7 cellular contexts compared by ENCODE assay signal in genomic region chr7:156900083-156900482, GRCh38. TPM values are rescaled to one million over a fixed set of nuclear protein-coding genes. Genes with fewer than 3 reads are reported as not detected.
DNase-seq lines count a peak whose midpoint lies in the region; ATAC-seq, FAIRE-seq and TF ChIP-seq lines count a peak whose summit lies in the region.
"Not testable (repeated sequence)": the region's sequence is repeated elsewhere in the genome, so short reads cannot be mapped to it uniquely, and the experiment has no call there.

No MANE protein-coding gene starts in this region.

- H3K79me2 ChIP-seq in PC-3 (ENCODE audit: low read length); K562 (ENCODE audit: control insufficient read depth, insufficient read depth, low read length); HepG2 (ENCODE audit: insufficient read depth, low read length): not testable (repeated sequence)

- in situ Hi-C loops in K562 (cut with MboI); HepG2 (cut with HindIII; ENCODE audit: extremely low pct_ligation_motif_present, low pct_unique_long_range_greater_than_20kb): not testable (repeated sequence)

- intact Hi-C loops in PC-3 (cut with micrococcal nuclease); HepG2 (cut with micrococcal nuclease; ENCODE audit: unreplicated experiment): not testable (repeated sequence)
- intact Hi-C loops in K562 (cut with micrococcal nuclease): loop anchor here (10.0 kb wide), 2 partner anchors 155 to 235 kb away; partner anchors contain the start of gene UBE3C

- H2AFZ ChIP-seq in PC-3 (ENCODE audit: low read length); HepG2 (ENCODE audit: low read length): not testable (repeated sequence)
- peak overlapping the region; percentile 33; the same call in 1 of the 2 replicates for H2AFZ ChIP-seq in K562 (ENCODE audit: low read depth, low read length)

- H4K20me1 ChIP-seq in PC-3 (ENCODE audit: low read length); K562 (replicated peaks; ENCODE audit: control insufficient read depth, insufficient read depth, low read length); HepG2 (ENCODE audit: insufficient read depth, low read length): not testable (repeated sequence)

- not testable (repeated sequence) for H3K4me3 Mint-ChIP-seq in HFFc6

- not testable (repeated sequence) for H3K27me3 ChIP-seq in PC-3 (ENCODE audit: low read length); K562 (ENCODE audit: control insufficient read depth in 2 of 2, insufficient read depth in 2 of 2, low read length in 2 of 2); HepG2 (ENCODE audit: control insufficient read depth in 1 of 2, insufficient read depth in 2 of 2, low read length in 2 of 2)

- H3K9me3 ChIP-seq in PC-3 (ENCODE audit: low read length); K562 (replicated peaks; ENCODE audit: control insufficient read depth, insufficient read depth, low read depth, low read length); HepG2 (ENCODE audit: low read length): not testable (repeated sequence)

- peak; percentile 27 for DNase-seq in Daoy (ENCODE audit: low read depth)
- DNase-seq in HFFc6: peak; percentile 14
- DNase-seq in LoVo (ENCODE audit: low spot score): peak; percentile 32
- peak; percentile 15 for DNase-seq in PC-3
- not testable (repeated sequence) for DNase-seq in K562 (ENCODE audit: extremely low read depth in 1 of 4, low spot score in 3 of 4); HepG2 (ENCODE audit: low spot score)
- DNase-seq in fibroblast of mammary gland (ENCODE audit: low read depth): peak; percentile 68

- H3K4me1 Mint-ChIP-seq in HFFc6 (ENCODE audit: low read depth): peaks cover 21% of the 10 kb centered on the region

- POLR2A ChIA-PET in PC-3 (lab: Charles Lee; ENCODE audit: unreplicated experiment) (interaction anchor here (0.5 kb wide), 1 partner anchor 1090 kb away, joined by 3 read pairs; no protein-coding TSS in a partner anchor), K562 (lab: Yijun Ruan, JAX) (interaction anchor here (0.6 kb wide), 2 partner anchors 262 to 1551 kb away, joined by 3 read pairs; no protein-coding TSS in a partner anchor)
- POLR2A ChIA-PET in HepG2 (lab: Yijun Ruan, JAX): not testable (repeated sequence)

- H3K9me1 ChIP-seq in K562 (ENCODE audit: control insufficient read depth, insufficient read depth, low read length): not testable (repeated sequence)

- H3K9me3 Mint-ChIP-seq in HFFc6: not testable (repeated sequence)

- H3K9me2 ChIP-seq in PC-3 (replicated peaks; ENCODE audit: low read length): not testable (repeated sequence)

- TF ChIP-seq POLR2A in K562 (conservative IDR thresholded peaks at IDR 0.05); HepG2 (IDR thresholded peaks at IDR 0.05; ENCODE audit: insufficient read depth in 1 of 2, low read depth in 2 of 2, low read length in 2 of 2): not testable (repeated sequence)

- not testable (repeated sequence) for H3K27ac Mint-ChIP-seq in HFFc6

- FAIRE-seq in K562 (lab: Jason Lieb, UNC); HepG2 (lab: Jason Lieb, UNC): not testable (repeated sequence)

- not testable (repeated sequence) for TF ChIP-seq CTCF in HFFc6 (IDR thresholded peaks at IDR 0.05); PC-3 (conservative IDR thresholded peaks at IDR 0.05; ENCODE audit: low read depth, low read length); K562 (IDR thresholded peaks at IDR 0.05 in 2 of 3, conservative IDR thresholded peaks at IDR 0.05 in 1 of 3; ENCODE audit: insufficient read depth in 2 of 3, low read depth in 1 of 3, low read length in 3 of 3); fibroblast of mammary gland (conservative IDR thresholded peaks at IDR 0.05; ENCODE audit: control insufficient read depth, insufficient read depth, low read depth, low read length); HepG2 (CRISPR knock-in tag; IDR thresholded peaks at IDR 0.05)

- H3K36me3 Mint-ChIP-seq in HFFc6 (ENCODE audit: low read depth): not testable (repeated sequence)

- not testable (repeated sequence) for H3K9ac ChIP-seq in PC-3 (ENCODE audit: low read length); K562 (ENCODE audit: insufficient read depth in 1 of 2, low read depth in 2 of 2, low read length in 2 of 2); HepG2 (ENCODE audit: insufficient read depth, low read depth, low read length)

- H3K27me3 Mint-ChIP-seq in HFFc6 (ENCODE audit: insufficient read depth): not testable (repeated sequence)

- not testable (repeated sequence) for TF ChIP-seq RAD21 in K562 (CRISPR knock-in tag; conservative IDR thresholded peaks at IDR 0.05 in 1 of 2, IDR thresholded peaks at IDR 0.05 in 1 of 2); HepG2 (CRISPR knock-in tag; IDR thresholded peaks at IDR 0.05)

- CTCF ChIA-PET in PC-3 (lab: Charles Lee); K562 (lab: Yijun Ruan, JAX; ENCODE audit: low intra/inter-chr PET ratio); HepG2 (lab: Yijun Ruan, JAX; ENCODE audit: low intra/inter-chr PET ratio, low total read pairs): not testable (repeated sequence)

- WGBS in K562 (ENCODE audit: insufficient coverage, low coverage, missing lambda C conversion rate): 48% methylated on average over 10 of the region's 10 CpGs
- WGBS in HepG2 (ENCODE audit: low lambda C conversion rate): 57% methylated on average over 10 of the region's 10 CpGs

- not testable (repeated sequence) for ATAC-seq in PC-3, K562, HepG2

- not testable (repeated sequence) for H3F3A ChIP-seq in PC-3 (ENCODE audit: low read length, unreplicated experiment)

- TF ChIP-seq EP300 in K562 (IDR thresholded peaks at IDR 0.05; ENCODE audit: low read length); HepG2 (IDR thresholded peaks at IDR 0.05; ENCODE audit: low read depth in 2 of 2, low read length in 2 of 2); HepG2 (CRISPR knock-in tag; IDR thresholded peaks at IDR 0.05; ENCODE audit: borderline replicate concordance): not testable (repeated sequence)

- not testable (repeated sequence) for H3K36me3 ChIP-seq in PC-3 (ENCODE audit: low read depth, low read length); K562 (ENCODE audit: control insufficient read depth, insufficient read depth, low read length); HepG2 (replicated peaks in 1 of 2; ENCODE audit: control insufficient read depth in 1 of 2, insufficient read depth in 2 of 2, low read length in 2 of 2)

- BruUV-seq in PC-3 (replicated peaks; lab: Mats Ljungman, UMichigan); K562 (replicated peaks; lab: Mats Ljungman, UMichigan); HepG2 (replicated peaks; lab: Mats Ljungman, UMichigan): not testable (repeated sequence)

- not testable (repeated sequence) for H3K4me3 ChIP-seq in PC-3 (ENCODE audit: low read length); K562; fibroblast of mammary gland (ENCODE audit: control insufficient read depth, low read depth, low read length); HepG2 (replicated peaks in 1 of 3; ENCODE audit: insufficient read depth in 1 of 3, low read depth in 2 of 3, low read length in 3 of 3)

- H3K4me2 ChIP-seq in PC-3 (ENCODE audit: low read length); K562 (ENCODE audit: insufficient read depth, low read length); HepG2 (ENCODE audit: low read depth, low read length): not testable (repeated sequence)

- not testable (repeated sequence) for H3K27ac ChIP-seq in PC-3 (ENCODE audit: low read length); K562 (ENCODE audit: extremely low read depth, low read depth, low read length); HepG2 (ENCODE audit: extremely low read length, insufficient read depth, low read length)

- H3K4me1 ChIP-seq in PC-3 (ENCODE audit: insufficient read depth, low read length) (peaks cover 12% of the 10 kb centered on the region), K562 (replicated peaks in 1 of 2; ENCODE audit: control insufficient read depth in 2 of 2, insufficient read depth in 2 of 2, low read length in 2 of 2) (peaks cover 6 to 19% of the 10 kb centered on the region in 2 experiments; a peak in 3 of 5 replicates)
- H3K4me1 ChIP-seq in HepG2 (ENCODE audit: insufficient read depth, low read length): not testable (repeated sequence)

RNA-seq across cellular contexts. Expression of gene LMBR1, which starts 7.1 kb away (rescaled TPM):
- 45.0 and 62.6 TPM in 2 replicates for total RNA-seq in Daoy (2014; rRNA removed; shearing (Covaris generic))
- total RNA-seq in HFFc6 (2021; fragmentation: NEBNext Ultra II Directional; extraction: Animal tissue kit (Norgen Biotek cat#: 25700)): 10 to 100 TPM; 33.1 to 37.8 (median 36.1) TPM
- total RNA-seq in PC-3 (2014; rRNA removed) (61.7 and 63.9 TPM in 2 replicates), K562 (2014; rRNA removed) (74.6 and 136 TPM in 2 replicates), K562 (2014; rRNA removed; fragmentation: Illumina TruSeq; extraction: Trizol) (59.9 and 67.3 TPM in 2 replicates), K562 (2015; rRNA removed; fragmentation: Illumina TruSeq; extraction: Trizol) (58.5 and 61.7 TPM in 2 replicates), K562 (2021) (89.1 and 90.0 TPM in 2 replicates), HepG2 (2016; rRNA removed; fragmentation: Illumina TruSeq; extraction: Trizol) (30.4 and 39.6 TPM in 2 replicates)
- total RNA-seq in K562 (2011; cell fraction: chromatin; rRNA removed; ENCODE audit: low replicate concordance): 221 and 364 TPM in 2 replicates
- 125 and 149 TPM in 2 replicates for total RNA-seq in K562 (2011; cell fraction: nucleolus; rRNA removed)
- total RNA-seq in K562 (2011; cell fraction: nucleoplasm; rRNA removed): 218 and 331 TPM in 2 replicates
- polyA plus RNA-seq in K562 (2011; rRNA removed) (33.6 and 82.0 TPM in 2 replicates), K562 (2014; fragmentation: Illumina TruSeq; extraction: Trizol) (49.8 and 49.9 TPM in 2 replicates), K562 (2014; fragmentation: Nextera tagmentation; extraction: Ambion mirVana) (1 to 10 TPM; 7.7 to 9.6 TPM), K562 (2014; rRNA removed) (49.0 and 50.9 TPM in 2 replicates), HepG2 (2011; rRNA removed) (18.7 and 20.9 TPM in 2 replicates)
- 36.1 and 51.5 TPM in 2 replicates for polyA plus RNA-seq in K562 (2011; cell fraction: cytosol; rRNA removed)
- 136 and 225 TPM in 2 replicates for polyA plus RNA-seq in K562 (2011; cell fraction: nucleus; rRNA removed)
- 38.8 and 45.6 TPM in 2 replicates for polyA plus RNA-seq in K562 (2012)
- 80.1 and 153 TPM in 2 replicates for polyA minus RNA-seq in K562 (2011; rRNA and poly(A)+ RNA removed)
- 53.8 and 63.2 TPM in 2 replicates for polyA minus RNA-seq in K562 (2011; cell fraction: cytosol; rRNA and poly(A)+ RNA removed)
- polyA minus RNA-seq in K562 (2011; cell fraction: nucleus; rRNA and poly(A)+ RNA removed): 191 and 204 TPM in 2 replicates
- 32.2 and 34.5 TPM in 2 replicates for total RNA-seq in HepG2 (2016; cell fraction: cytosol; rRNA removed; fragmentation: Illumina TruSeq; extraction: Trizol; ENCODE audit: low read depth)
- total RNA-seq in HepG2 (2016; cell fraction: insoluble cytoplasmic fraction; rRNA removed; fragmentation: Illumina TruSeq; extraction: Trizol): 31.7 and 39.8 TPM in 2 replicates
- 35.2 and 35.7 TPM in 2 replicates for total RNA-seq in HepG2 (2016; cell fraction: membrane; rRNA removed; fragmentation: Illumina TruSeq; extraction: Trizol)
- 74.2 and 80.7 TPM in 2 replicates for total RNA-seq in HepG2 (2016; cell fraction: nucleus; rRNA removed; fragmentation: Illumina TruSeq; extraction: Trizol)
- 14.8 and 17.5 TPM in 2 replicates for polyA plus RNA-seq in HepG2 (2011; cell fraction: cytosol; rRNA removed)
- polyA plus RNA-seq in HepG2 (2011; cell fraction: nucleus; rRNA removed): 48.7 and 53.2 TPM in 2 replicates
- 16.2 and 18.9 TPM in 2 replicates for polyA plus RNA-seq in HepG2 (2012)
- polyA plus RNA-seq in HepG2 (2016; cell fraction: cytosol; fragmentation: Illumina TruSeq; extraction: Trizol; ENCODE audit: low read depth): 6.0 and 6.1 TPM in 2 replicates
- polyA plus RNA-seq in HepG2 (2016; cell fraction: insoluble cytoplasmic fraction; fragmentation: Illumina TruSeq; extraction: Trizol; ENCODE audit: low read depth): 24.4 and 27.6 TPM in 2 replicates
- polyA plus RNA-seq in HepG2 (2016; cell fraction: membrane; fragmentation: Illumina TruSeq; extraction: Trizol; ENCODE audit: low read depth): 16.2 and 17.5 TPM in 2 replicates
- 38.6 and 52.3 TPM in 2 replicates for polyA plus RNA-seq in HepG2 (2016; cell fraction: nucleus; fragmentation: Illumina TruSeq; extraction: Trizol; ENCODE audit: insufficient read depth, low read depth)
- polyA minus RNA-seq in HepG2 (2011; rRNA and poly(A)+ RNA removed; ENCODE audit: low replicate concordance): 52.9 and 78.7 TPM in 2 replicates
- 24.6 and 26.7 TPM in 2 replicates for polyA minus RNA-seq in HepG2 (2011; cell fraction: cytosol; rRNA and poly(A)+ RNA removed)
- 160 and 168 TPM in 2 replicates for polyA minus RNA-seq in HepG2 (2011; cell fraction: nucleus; rRNA and poly(A)+ RNA removed)

RNA-seq across cellular contexts. Expression of gene NOM1, which starts 49.4 kb away (rescaled TPM):
- total RNA-seq in Daoy (2014; rRNA removed; shearing (Covaris generic)): 19.3 and 22.1 TPM in 2 replicates
- total RNA-seq in HFFc6 (2021; fragmentation: NEBNext Ultra II Directional; extraction: Animal tissue kit (Norgen Biotek cat#: 25700)): 10 to 100 TPM; 13.1 to 21.1 (median 14.9) TPM
- total RNA-seq in PC-3 (2014; rRNA removed) (17.7 and 28.5 TPM in 2 replicates), K562 (2014; rRNA removed) (35.7 and 35.8 TPM in 2 replicates), K562 (2014; rRNA removed; fragmentation: Illumina TruSeq; extraction: Trizol) (38.8 and 40.1 TPM in 2 replicates), K562 (2015; rRNA removed; fragmentation: Illumina TruSeq; extraction: Trizol) (41.2 and 42.9 TPM in 2 replicates), K562 (2021) (37.3 and 47.3 TPM in 2 replicates), HepG2 (2016; rRNA removed; fragmentation: Illumina TruSeq; extraction: Trizol) (17.3 and 26.2 TPM in 2 replicates)
- total RNA-seq in K562 (2011; cell fraction: chromatin; rRNA removed; ENCODE audit: low replicate concordance): 205 and 222 TPM in 2 replicates
- 88.2 and 99.2 TPM in 2 replicates for total RNA-seq in K562 (2011; cell fraction: nucleolus; rRNA removed)
- total RNA-seq in K562 (2011; cell fraction: nucleoplasm; rRNA removed): 125 and 156 TPM in 2 replicates
- polyA plus RNA-seq in K562 (2011; rRNA removed) (30.5 and 30.9 TPM in 2 replicates), K562 (2014; fragmentation: Illumina TruSeq; extraction: Trizol) (38.2 and 39.7 TPM in 2 replicates), K562 (2014; fragmentation: Nextera tagmentation; extraction: Ambion mirVana) (1 to 10 TPM; 6.8 to 9.6 TPM), K562 (2014; rRNA removed) (37.4 and 39.6 TPM in 2 replicates), HepG2 (2011; rRNA removed) (14.0 and 14.2 TPM in 2 replicates)
- 15.3 and 15.4 TPM in 2 replicates for polyA plus RNA-seq in K562 (2011; cell fraction: cytosol; rRNA removed)
- 64.1 and 106 TPM in 2 replicates for polyA plus RNA-seq in K562 (2011; cell fraction: nucleus; rRNA removed)
- polyA plus RNA-seq in K562 (2012): 20.2 and 27.0 TPM in 2 replicates
- 34.0 and 39.0 TPM in 2 replicates for polyA minus RNA-seq in K562 (2011; rRNA and poly(A)+ RNA removed)
- polyA minus RNA-seq in K562 (2011; cell fraction: cytosol; rRNA and poly(A)+ RNA removed): 21.2 and 26.1 TPM in 2 replicates
- 50.6 and 53.0 TPM in 2 replicates for polyA minus RNA-seq in K562 (2011; cell fraction: nucleus; rRNA and poly(A)+ RNA removed)
- 19.4 and 19.6 TPM in 2 replicates for total RNA-seq in HepG2 (2016; cell fraction: cytosol; rRNA removed; fragmentation: Illumina TruSeq; extraction: Trizol; ENCODE audit: low read depth)
- 17.8 and 29.8 TPM in 2 replicates for total RNA-seq in HepG2 (2016; cell fraction: insoluble cytoplasmic fraction; rRNA removed; fragmentation: Illumina TruSeq; extraction: Trizol)
- total RNA-seq in HepG2 (2016; cell fraction: membrane; rRNA removed; fragmentation: Illumina TruSeq; extraction: Trizol): 9.5 and 9.7 TPM in 2 replicates
- 38.8 and 47.6 TPM in 2 replicates for total RNA-seq in HepG2 (2016; cell fraction: nucleus; rRNA removed; fragmentation: Illumina TruSeq; extraction: Trizol)
- polyA plus RNA-seq in HepG2 (2011; cell fraction: cytosol; rRNA removed): 3.9 and 4.6 TPM in 2 replicates
- 31.2 and 37.8 TPM in 2 replicates for polyA plus RNA-seq in HepG2 (2011; cell fraction: nucleus; rRNA removed)
- 12.8 and 13.3 TPM in 2 replicates for polyA plus RNA-seq in HepG2 (2012)
- polyA plus RNA-seq in HepG2 (2016; cell fraction: cytosol; fragmentation: Illumina TruSeq; extraction: Trizol; ENCODE audit: low read depth): 0.77 and 1.1 TPM in 2 replicates
- 13.4 and 13.7 TPM in 2 replicates for polyA plus RNA-seq in HepG2 (2016; cell fraction: insoluble cytoplasmic fraction; fragmentation: Illumina TruSeq; extraction: Trizol; ENCODE audit: low read depth)
- 2.3 and 2.8 TPM in 2 replicates for polyA plus RNA-seq in HepG2 (2016; cell fraction: membrane; fragmentation: Illumina TruSeq; extraction: Trizol; ENCODE audit: low read depth)
- 57.7 and 61.6 TPM in 2 replicates for polyA plus RNA-seq in HepG2 (2016; cell fraction: nucleus; fragmentation: Illumina TruSeq; extraction: Trizol; ENCODE audit: insufficient read depth, low read depth)
- 25.8 and 45.7 TPM in 2 replicates for polyA minus RNA-seq in HepG2 (2011; rRNA and poly(A)+ RNA removed; ENCODE audit: low replicate concordance)
- 5.3 and 6.9 TPM in 2 replicates for polyA minus RNA-seq in HepG2 (2011; cell fraction: cytosol; rRNA and poly(A)+ RNA removed)
- 44.3 and 51.8 TPM in 2 replicates for polyA minus RNA-seq in HepG2 (2011; cell fraction: nucleus; rRNA and poly(A)+ RNA removed)
